ENCODE assay signal across 8 cellular contexts in genomic region chr19:49019242-49019932, GRCh38. TPM values are rescaled to one million over a fixed set of nuclear protein-coding genes. Genes with fewer than 3 reads are reported as not detected.
DNase-seq lines count a peak whose midpoint lies in the region; ATAC-seq and TF ChIP-seq lines count a peak whose summit lies in the region.

No MANE protein-coding gene starts in this region.

- peak overlapping the region; percentile 13 for H3K4me3 Mint-ChIP-seq in mesothelial cell of epicardium

- H3K9me3 Mint-ChIP-seq in mesothelial cell of epicardium, result no peaks in the 10 kb centered on the region

- H3K27ac ChIP-seq in dorsolateral prefrontal cortex, result no peak overlapping the region

- peaks cover 41% of the 10 kb centered on the region for H3K27me3 Mint-ChIP-seq in mesothelial cell of epicardium (ENCODE audit: low read depth)

- peak; percentile 5 for TF ChIP-seq CTCF in GM10248 (IDR thresholded peaks at IDR 0.05; ENCODE audit: control extremely low read depth, extremely low read depth, low read depth, missing control alignments)
- TF ChIP-seq CTCF in dorsolateral prefrontal cortex (IDR thresholded peaks at IDR 0.05 in 54 of 56, conservative IDR thresholded peaks at IDR 0.05 in 2 of 56; ENCODE audit: low read depth in 1 of 56, partially characterized antibody in 56 of 56), result no peak
- TF ChIP-seq CTCF in mesothelial cell of epicardium (IDR thresholded peaks at IDR 0.05; ENCODE audit: unreplicated experiment), result peak; percentile 14

- peak; percentile 84 for DNase-seq in GM10248 (ENCODE audit: extremely low spot score)
- DNase-seq in NCI-H1694 (lab: John Stamatoyannopoulos, UW), result peak; percentile 35
- peak; percentile 79 for DNase-seq in activated CD4-positive, alpha-beta T cell treated with anti-CD3 and anti-CD28 coated beads for 48 hours
- DNase-seq in dorsolateral prefrontal cortex, result no peak
- DNase-seq in mesothelial cell of epicardium (ENCODE audit: low spot score in 2 of 2, unreplicated experiment in 2 of 2), result no peak
- peak; percentile 27 to 50 for DNase-seq in stimulated activated CD8-positive, alpha-beta memory T cell treated with anti-CD3 and anti-CD28 coated beads, Interleukin-7, amount 100 ng/mL, for 1 hour (ENCODE audit: low read depth in 2 of 2)
- DNase-seq in NCI-H128 (lab: John Stamatoyannopoulos, UW; ENCODE audit: unreplicated experiment), result no peak

- peaks cover 6% of the 10 kb centered on the region for H3K4me1 Mint-ChIP-seq in mesothelial cell of epicardium

- H3K4me3 ChIP-seq in dorsolateral prefrontal cortex, result peak overlapping the region in 43 of 59 donors; percentile 7 to 63 (median 52)

- no peak overlapping the region for H3K27ac Mint-ChIP-seq in mesothelial cell of epicardium

- peaks cover 7% of the 10 kb centered on the region for H3K36me3 Mint-ChIP-seq in mesothelial cell of epicardium

- peaks cover 0 to 43% (median 16%) of the 10 kb centered on the region in 45 donors for H3K27me3 ChIP-seq in dorsolateral prefrontal cortex

- intact Hi-C loops in dorsolateral prefrontal cortex (cut with DNase I), result no loop called here

- CTCF ChIA-PET in GM10248 (lab: Yijun Ruan, JAX), result interaction anchor here (0.6 to 3.6 kb wide), 10 partner anchors 11 to 306 kb away, joined by 3 to 28 read pairs (median 3); partner anchors contain the start of genes CGB2, GYS1 and RUVBL2

- ATAC-seq in HG02938 (IDR thresholded peaks at IDR 0.05; ENCODE audit: unreplicated experiment), result no peak

- POLR2A ChIA-PET in GM10248 (lab: Yijun Ruan, JAX), result interaction anchor here (1.0 to 1.2 kb wide), 2 partner anchors 20 to 76 kb away, joined by 3 read pairs; no protein-coding TSS in a partner anchor

RNA-seq across cellular contexts. Expression of gene LHB, which starts 2.5 kb away (rescaled TPM):
- total RNA-seq in dorsolateral prefrontal cortex (1 to 10 TPM in 1 of 120 experiments, not detected in 119; 1.9 TPM), mesothelial cell of epicardium (not detected in 3 replicates)

RNA-seq across cellular contexts. Expression of gene CGB3, which starts 4.7 kb away (rescaled TPM):
- total RNA-seq in dorsolateral prefrontal cortex, result not detected
- total RNA-seq in mesothelial cell of epicardium, result not detected in 3 replicates

RNA-seq across cellular contexts. Expression of gene CGB2, which starts 12.3 kb away (rescaled TPM):
- total RNA-seq in dorsolateral prefrontal cortex, result under 1 TPM in 1 of 120 experiments, not detected in 119; 0.68 TPM
- 0.71 to 4.7 TPM (median 1.2 TPM) in 3 replicates for total RNA-seq in mesothelial cell of epicardium

RNA-seq across cellular contexts. Expression of gene CGB1, which starts 17.3 kb away (rescaled TPM):
- total RNA-seq in dorsolateral prefrontal cortex, result not detected
- total RNA-seq in mesothelial cell of epicardium, result 2.2 TPM in 1 of 3 replicates, not detected in the others

RNA-seq across cellular contexts. Expression of gene CGB5, which starts 24.3 kb away (rescaled TPM):
- not detected for total RNA-seq in dorsolateral prefrontal cortex
- 3.7 to 5.7 TPM (median 5.7 TPM) in 3 replicates for total RNA-seq in mesothelial cell of epicardium

Comparison
In these comparisons a context has a peak if more than half of its experiments do, and no peak if none do; other contexts are left out.
1. DNase-seq: peak in GM10248 (single experiment), NCI-H1694 (single experiment), activated CD4-positive, alpha-beta T cell treated with anti-CD3 and anti-CD28 coated beads for 48 hours (single experiment) and stimulated activated CD8-positive, alpha-beta memory T cell treated with anti-CD3 and anti-CD28 coated beads, Interleukin-7, amount 100 ng/mL, for 1 hour (2 of 2); none in dorsolateral prefrontal cortex (0 of 10), mesothelial cell of epicardium (0 of 2) and NCI-H128 (single experiment).
2. CTCF ChIP-seq: peak in GM10248 (single experiment) and mesothelial cell of epicardium (single experiment); none in dorsolateral prefrontal cortex (0 of 56).